ENCODE assay signal across 1 cellular context in the genomic region with DNA sequence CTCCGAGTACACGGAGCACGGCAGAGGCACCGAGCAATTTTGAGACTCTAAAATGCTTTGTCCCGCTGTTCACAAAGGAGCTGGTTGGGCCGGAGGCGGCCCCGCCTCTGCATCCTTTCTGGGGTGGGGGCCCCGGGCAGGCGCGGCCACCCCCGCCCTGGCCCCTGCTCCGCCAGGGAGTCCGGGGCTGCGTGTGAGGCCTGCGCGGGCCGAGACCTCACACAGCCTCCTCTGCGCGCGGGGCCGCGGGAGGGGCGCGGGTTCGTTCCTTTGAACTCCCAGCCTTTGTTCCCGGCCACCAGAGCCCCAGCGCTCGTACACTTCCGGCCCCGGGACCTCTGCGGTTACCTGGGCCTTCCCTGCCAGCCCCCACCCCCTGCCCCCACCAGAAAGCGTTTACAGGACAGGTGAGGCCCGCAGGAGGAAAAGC.
TF ChIP-seq lines count a peak whose summit lies in the region.

No MANE protein-coding gene starts in this region.

TF ChIP-seq in HepG2, 621 proteins besides CTCF, POLR2A, EP300 and RAD21 (continued from another document):
- TF ChIP-seq NFYC (CRISPR knock-in tag; IDR thresholded peaks at IDR 0.05) (no peak), MXD4 (CRISPR knock-in tag; IDR thresholded peaks at IDR 0.05) (no peak), ATF7-NPFF (CRISPR knock-in tag; IDR thresholded peaks at IDR 0.05; ENCODE audit: low read depth) (no peak), SMARCC2 (IDR thresholded peaks at IDR 0.05) (no peak), GLI4 (CRISPR knock-in tag; IDR thresholded peaks at IDR 0.05; ENCODE audit: borderline replicate concordance) (no peak), SRSF1 (optimal IDR thresholded peaks at IDR 0.05; ENCODE audit: low read depth, low read length) (peak; percentile 69), CBX1 (IDR thresholded peaks at IDR 0.05; ENCODE audit: low read depth) (no peak), SMYD3 (CRISPR knock-in tag; IDR thresholded peaks at IDR 0.05) (no peak), ZNF737 (CRISPR knock-in tag; IDR thresholded peaks at IDR 0.05; ENCODE audit: borderline replicate concordance) (no peak), ZFAT (CRISPR knock-in tag; conservative IDR thresholded peaks at IDR 0.05) (no peak), MBNL3 (CRISPR knock-in tag; conservative IDR thresholded peaks at IDR 0.05) (no peak), ZNF34 (CRISPR knock-in tag; IDR thresholded peaks at IDR 0.05; ENCODE audit: borderline replicate concordance) (no peak), HOXA7 (CRISPR knock-in tag; IDR thresholded peaks at IDR 0.05) (no peak), THYN1 (CRISPR knock-in tag; IDR thresholded peaks at IDR 0.05; ENCODE audit: borderline replicate concordance, low read depth) (no peak), ZNF17 (CRISPR knock-in tag; IDR thresholded peaks at IDR 0.05) (no peak), ZNF713 (CRISPR knock-in tag; IDR thresholded peaks at IDR 0.05) (0 out of 2 replicates have a peak, but pooled peaks have one; percentile 54), ISX (CRISPR knock-in tag; conservative IDR thresholded peaks at IDR 0.05) (no peak), EEA1 (CRISPR knock-in tag; IDR thresholded peaks at IDR 0.05; ENCODE audit: borderline replicate concordance) (no peak), ZMYM2 (CRISPR knock-in tag; IDR thresholded peaks at IDR 0.05) (no peak), TBP (CRISPR knock-in tag; IDR thresholded peaks at IDR 0.05) (no peak), ZNF10 (CRISPR knock-in tag; IDR thresholded peaks at IDR 0.05; ENCODE audit: borderline replicate concordance, low read depth) (no peak), ZNF382 (CRISPR knock-in tag; IDR thresholded peaks at IDR 0.05; ENCODE audit: borderline replicate concordance) (no peak), IRX3 (CRISPR knock-in tag; IDR thresholded peaks at IDR 0.05; ENCODE audit: borderline replicate concordance, low read depth) (no peak), TEAD3 (CRISPR knock-in tag; optimal IDR thresholded peaks at IDR 0.05; ENCODE audit: borderline replicate concordance) (peak; percentile 43), HIVEP1 (CRISPR knock-in tag; IDR thresholded peaks at IDR 0.05) (no peak), NFIB (CRISPR knock-in tag; IDR thresholded peaks at IDR 0.05; ENCODE audit: borderline replicate concordance) (no peak), ZFY (CRISPR knock-in tag; IDR thresholded peaks at IDR 0.05) (peak; percentile 82), ELF3 (CRISPR knock-in tag; IDR thresholded peaks at IDR 0.05) (peak; percentile 81), ZNF331 (CRISPR knock-in tag; IDR thresholded peaks at IDR 0.05) (peak; percentile 41; the same call in 1 of the 2 replicates), ZNF619 (CRISPR knock-in tag; IDR thresholded peaks at IDR 0.05) (no peak), ZNF776 (CRISPR knock-in tag; IDR thresholded peaks at IDR 0.05) (no peak), ATF1 (CRISPR knock-in tag; IDR thresholded peaks at IDR 0.05) (no peak), ZZZ3 (CRISPR knock-in tag; IDR thresholded peaks at IDR 0.05; ENCODE audit: borderline replicate concordance) (no peak; the same call in 1 of the 2 replicates), ZSCAN21 (CRISPR knock-in tag; IDR thresholded peaks at IDR 0.05; ENCODE audit: borderline replicate concordance) (no peak), CREM (IDR thresholded peaks at IDR 0.05) (peak; percentile 19; the same call in 1 of the 2 replicates), CREM (CRISPR knock-in tag; IDR thresholded peaks at IDR 0.05) (no peak), ZNF558 (CRISPR knock-in tag; IDR thresholded peaks at IDR 0.05; ENCODE audit: borderline replicate concordance) (no peak), ZNF766 (CRISPR knock-in tag; IDR thresholded peaks at IDR 0.05; ENCODE audit: borderline replicate concordance) (no peak)
- TF ChIP-seq, protein P1, sequence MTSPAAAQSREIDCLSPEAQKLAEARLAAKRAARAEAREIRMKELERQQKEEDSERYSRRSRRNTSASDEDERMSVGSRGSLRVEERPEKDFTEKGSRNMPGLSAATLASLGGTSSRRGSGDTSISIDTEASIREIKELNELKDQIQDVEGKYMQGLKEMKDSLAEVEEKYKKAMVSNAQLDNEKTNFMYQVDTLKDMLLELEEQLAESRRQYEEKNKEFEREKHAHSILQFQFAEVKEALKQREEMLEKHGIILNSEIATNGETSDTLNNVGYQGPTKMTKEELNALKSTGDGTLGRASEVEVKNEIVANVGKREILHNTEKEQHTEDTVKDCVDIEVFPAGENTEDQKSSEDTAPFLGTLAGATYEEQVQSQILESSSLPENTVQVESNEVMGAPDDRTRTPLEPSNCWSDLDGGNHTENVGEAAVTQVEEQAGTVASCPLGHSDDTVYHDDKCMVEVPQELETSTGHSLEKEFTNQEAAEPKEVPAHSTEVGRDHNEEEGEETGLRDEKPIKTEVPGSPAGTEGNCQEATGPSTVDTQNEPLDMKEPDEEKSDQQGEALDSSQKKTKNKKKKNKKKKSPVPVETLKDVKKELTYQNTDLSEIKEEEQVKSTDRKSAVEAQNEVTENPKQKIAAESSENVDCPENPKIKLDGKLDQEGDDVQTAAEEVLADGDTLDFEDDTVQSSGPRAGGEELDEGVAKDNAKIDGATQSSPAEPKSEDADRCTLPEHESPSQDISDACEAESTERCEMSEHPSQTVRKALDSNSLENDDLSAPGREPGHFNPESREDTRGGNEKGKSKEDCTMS (CRISPR knock-in tag; conservative IDR thresholded peaks at IDR 0.05): no peak
- TF ChIP-seq, protein P2, sequence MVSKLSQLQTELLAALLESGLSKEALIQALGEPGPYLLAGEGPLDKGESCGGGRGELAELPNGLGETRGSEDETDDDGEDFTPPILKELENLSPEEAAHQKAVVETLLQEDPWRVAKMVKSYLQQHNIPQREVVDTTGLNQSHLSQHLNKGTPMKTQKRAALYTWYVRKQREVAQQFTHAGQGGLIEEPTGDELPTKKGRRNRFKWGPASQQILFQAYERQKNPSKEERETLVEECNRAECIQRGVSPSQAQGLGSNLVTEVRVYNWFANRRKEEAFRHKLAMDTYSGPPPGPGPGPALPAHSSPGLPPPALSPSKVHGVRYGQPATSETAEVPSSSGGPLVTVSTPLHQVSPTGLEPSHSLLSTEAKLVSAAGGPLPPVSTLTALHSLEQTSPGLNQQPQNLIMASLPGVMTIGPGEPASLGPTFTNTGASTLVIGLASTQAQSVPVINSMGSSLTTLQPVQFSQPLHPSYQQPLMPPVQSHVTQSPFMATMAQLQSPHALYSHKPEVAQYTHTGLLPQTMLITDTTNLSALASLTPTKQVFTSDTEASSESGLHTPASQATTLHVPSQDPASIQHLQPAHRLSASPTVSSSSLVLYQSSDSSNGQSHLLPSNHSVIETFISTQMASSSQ (IDR thresholded peaks at IDR 0.05; ENCODE audit: low read depth): no peak
- TF ChIP-seq, protein P2 (CRISPR knock-in tag; IDR thresholded peaks at IDR 0.05; ENCODE audit: borderline replicate concordance): peak; percentile 66
- TF ChIP-seq, protein P3, sequence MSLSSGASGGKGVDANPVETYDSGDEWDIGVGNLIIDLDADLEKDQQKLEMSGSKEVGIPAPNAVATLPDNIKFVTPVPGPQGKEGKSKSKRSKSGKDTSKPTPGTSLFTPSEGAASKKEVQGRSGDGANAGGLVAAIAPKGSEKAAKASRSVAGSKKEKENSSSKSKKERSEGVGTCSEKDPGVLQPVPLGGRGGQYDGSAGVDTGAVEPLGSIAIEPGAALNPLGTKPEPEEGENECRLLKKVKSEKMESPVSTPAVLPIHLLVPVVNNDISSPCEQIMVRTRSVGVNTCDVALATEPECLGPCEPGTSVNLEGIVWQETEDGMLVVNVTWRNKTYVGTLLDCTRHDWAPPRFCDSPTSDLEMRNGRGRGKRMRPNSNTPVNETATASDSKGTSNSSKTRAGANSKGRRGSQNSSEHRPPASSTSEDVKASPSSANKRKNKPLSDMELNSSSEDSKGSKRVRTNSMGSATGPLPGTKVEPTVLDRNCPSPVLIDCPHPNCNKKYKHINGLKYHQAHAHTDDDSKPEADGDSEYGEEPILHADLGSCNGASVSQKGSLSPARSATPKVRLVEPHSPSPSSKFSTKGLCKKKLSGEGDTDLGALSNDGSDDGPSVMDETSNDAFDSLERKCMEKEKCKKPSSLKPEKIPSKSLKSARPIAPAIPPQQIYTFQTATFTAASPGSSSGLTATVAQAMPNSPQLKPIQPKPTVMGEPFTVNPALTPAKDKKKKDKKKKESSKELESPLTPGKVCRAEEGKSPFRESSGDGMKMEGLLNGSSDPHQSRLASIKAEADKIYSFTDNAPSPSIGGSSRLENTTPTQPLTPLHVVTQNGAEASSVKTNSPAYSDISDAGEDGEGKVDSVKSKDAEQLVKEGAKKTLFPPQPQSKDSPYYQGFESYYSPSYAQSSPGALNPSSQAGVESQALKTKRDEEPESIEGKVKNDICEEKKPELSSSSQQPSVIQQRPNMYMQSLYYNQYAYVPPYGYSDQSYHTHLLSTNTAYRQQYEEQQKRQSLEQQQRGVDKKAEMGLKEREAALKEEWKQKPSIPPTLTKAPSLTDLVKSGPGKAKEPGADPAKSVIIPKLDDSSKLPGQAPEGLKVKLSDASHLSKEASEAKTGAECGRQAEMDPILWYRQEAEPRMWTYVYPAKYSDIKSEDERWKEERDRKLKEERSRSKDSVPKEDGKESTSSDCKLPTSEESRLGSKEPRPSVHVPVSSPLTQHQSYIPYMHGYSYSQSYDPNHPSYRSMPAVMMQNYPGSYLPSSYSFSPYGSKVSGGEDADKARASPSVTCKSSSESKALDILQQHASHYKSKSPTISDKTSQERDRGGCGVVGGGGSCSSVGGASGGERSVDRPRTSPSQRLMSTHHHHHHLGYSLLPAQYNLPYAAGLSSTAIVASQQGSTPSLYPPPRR (CRISPR knock-in tag; IDR thresholded peaks at IDR 0.05; ENCODE audit: borderline replicate concordance): peak; percentile 73; the same call in 1 of the 2 replicates
- TF ChIP-seq, protein P4, sequence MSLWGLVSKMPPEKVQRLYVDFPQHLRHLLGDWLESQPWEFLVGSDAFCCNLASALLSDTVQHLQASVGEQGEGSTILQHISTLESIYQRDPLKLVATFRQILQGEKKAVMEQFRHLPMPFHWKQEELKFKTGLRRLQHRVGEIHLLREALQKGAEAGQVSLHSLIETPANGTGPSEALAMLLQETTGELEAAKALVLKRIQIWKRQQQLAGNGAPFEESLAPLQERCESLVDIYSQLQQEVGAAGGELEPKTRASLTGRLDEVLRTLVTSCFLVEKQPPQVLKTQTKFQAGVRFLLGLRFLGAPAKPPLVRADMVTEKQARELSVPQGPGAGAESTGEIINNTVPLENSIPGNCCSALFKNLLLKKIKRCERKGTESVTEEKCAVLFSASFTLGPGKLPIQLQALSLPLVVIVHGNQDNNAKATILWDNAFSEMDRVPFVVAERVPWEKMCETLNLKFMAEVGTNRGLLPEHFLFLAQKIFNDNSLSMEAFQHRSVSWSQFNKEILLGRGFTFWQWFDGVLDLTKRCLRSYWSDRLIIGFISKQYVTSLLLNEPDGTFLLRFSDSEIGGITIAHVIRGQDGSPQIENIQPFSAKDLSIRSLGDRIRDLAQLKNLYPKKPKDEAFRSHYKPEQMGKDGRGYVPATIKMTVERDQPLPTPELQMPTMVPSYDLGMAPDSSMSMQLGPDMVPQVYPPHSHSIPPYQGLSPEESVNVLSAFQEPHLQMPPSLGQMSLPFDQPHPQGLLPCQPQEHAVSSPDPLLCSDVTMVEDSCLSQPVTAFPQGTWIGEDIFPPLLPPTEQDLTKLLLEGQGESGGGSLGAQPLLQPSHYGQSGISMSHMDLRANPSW (CRISPR knock-in tag; IDR thresholded peaks at IDR 0.05; ENCODE audit: borderline replicate concordance): no peak
- TF ChIP-seq, protein P5, sequence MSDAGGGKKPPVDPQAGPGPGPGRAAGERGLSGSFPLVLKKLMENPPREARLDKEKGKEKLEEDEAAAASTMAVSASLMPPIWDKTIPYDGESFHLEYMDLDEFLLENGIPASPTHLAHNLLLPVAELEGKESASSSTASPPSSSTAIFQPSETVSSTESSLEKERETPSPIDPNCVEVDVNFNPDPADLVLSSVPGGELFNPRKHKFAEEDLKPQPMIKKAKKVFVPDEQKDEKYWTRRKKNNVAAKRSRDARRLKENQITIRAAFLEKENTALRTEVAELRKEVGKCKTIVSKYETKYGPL (CRISPR knock-in tag; IDR thresholded peaks at IDR 0.05): no peak
- TF ChIP-seq, protein P6, sequence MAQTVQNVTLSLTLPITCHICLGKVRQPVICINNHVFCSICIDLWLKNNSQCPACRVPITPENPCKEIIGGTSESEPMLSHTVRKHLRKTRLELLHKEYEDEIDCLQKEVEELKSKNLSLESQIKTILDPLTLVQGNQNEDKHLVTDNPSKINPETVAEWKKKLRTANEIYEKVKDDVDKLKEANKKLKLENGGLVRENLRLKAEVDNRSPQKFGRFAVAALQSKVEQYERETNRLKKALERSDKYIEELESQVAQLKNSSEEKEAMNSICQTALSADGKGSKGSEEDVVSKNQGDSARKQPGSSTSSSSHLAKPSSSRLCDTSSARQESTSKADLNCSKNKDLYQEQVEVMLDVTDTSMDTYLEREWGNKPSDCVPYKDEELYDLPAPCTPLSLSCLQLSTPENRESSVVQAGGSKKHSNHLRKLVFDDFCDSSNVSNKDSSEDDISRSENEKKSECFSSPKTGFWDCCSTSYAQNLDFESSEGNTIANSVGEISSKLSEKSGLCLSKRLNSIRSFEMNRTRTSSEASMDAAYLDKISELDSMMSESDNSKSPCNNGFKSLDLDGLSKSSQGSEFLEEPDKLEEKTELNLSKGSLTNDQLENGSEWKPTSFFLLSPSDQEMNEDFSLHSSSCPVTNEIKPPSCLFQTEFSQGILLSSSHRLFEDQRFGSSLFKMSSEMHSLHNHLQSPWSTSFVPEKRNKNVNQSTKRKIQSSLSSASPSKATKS (CRISPR knock-in tag; IDR thresholded peaks at IDR 0.05): no peak
- TF ChIP-seq, protein P7, sequence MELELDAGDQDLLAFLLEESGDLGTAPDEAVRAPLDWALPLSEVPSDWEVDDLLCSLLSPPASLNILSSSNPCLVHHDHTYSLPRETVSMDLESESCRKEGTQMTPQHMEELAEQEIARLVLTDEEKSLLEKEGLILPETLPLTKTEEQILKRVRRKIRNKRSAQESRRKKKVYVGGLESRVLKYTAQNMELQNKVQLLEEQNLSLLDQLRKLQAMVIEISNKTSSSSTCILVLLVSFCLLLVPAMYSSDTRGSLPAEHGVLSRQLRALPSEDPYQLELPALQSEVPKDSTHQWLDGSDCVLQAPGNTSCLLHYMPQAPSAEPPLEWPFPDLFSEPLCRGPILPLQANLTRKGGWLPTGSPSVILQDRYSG (CRISPR knock-in tag; IDR thresholded peaks at IDR 0.05): no peak
TF ChIP-seq in HepG2: peak in this region for 130.
